In the genomic region with DNA sequence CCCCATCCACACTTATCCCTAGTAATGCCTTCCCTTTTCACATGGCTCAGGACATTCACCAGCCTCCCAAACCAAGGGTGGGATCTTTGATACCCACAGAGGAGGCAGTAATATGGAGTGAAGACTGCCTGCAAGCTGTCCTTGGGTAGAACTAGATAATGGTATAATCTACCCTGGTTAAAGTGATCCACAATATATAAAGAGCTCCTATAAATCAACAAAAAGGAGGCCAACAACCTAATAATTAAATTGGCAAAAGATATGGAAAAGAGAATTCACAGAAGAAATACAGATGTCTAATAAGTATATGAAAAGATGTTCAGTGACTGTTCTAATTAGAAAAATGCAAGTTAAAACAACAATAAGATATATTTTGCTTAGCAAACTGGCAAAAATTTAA, we compare ENCODE assay signal across 19 cellular contexts. TPM values are rescaled to one million over a fixed set of nuclear protein-coding genes. Genes with fewer than 3 reads are reported as not detected.
DNase-seq lines count a peak whose midpoint lies in the region; ATAC-seq and TF ChIP-seq lines count a peak whose summit lies in the region.
"Had no signal": no experiment of that assay in that cellular context is flagged by ENCODE, and none has a peak within 500 bp of the region (broad histone marks: within the 10 kb centered on the region; RNA-seq: fewer than 3 reads in every experiment).

No MANE protein-coding gene starts in this region.

- peaks cover 0 to 3% of the 10 kb centered on the region in 2 donors for H3K36me3 Mint-ChIP-seq in activated T-cell treated with anti-CD3 and anti-CD28 coated beads, Interleukin-2, amount 50 U/mL, for 72 hours (ENCODE audit: insufficient read depth in 2 of 2)
- H3K36me3 Mint-ChIP-seq in activated T-cell treated with anti-CD3 and anti-CD28 coated beads, Interleukin-2, amount 50 U/mL, for 24 hours (ENCODE audit: low read depth), result no peaks in the 10 kb centered on the region
- H3K36me3 Mint-ChIP-seq in CD8-positive, alpha-beta memory T cell, result no peaks in the 10 kb centered on the region

- no peaks in the 10 kb centered on the region for H3K27me3 Mint-ChIP-seq in activated T-cell treated with anti-CD3 and anti-CD28 coated beads, Interleukin-2, amount 50 U/mL, for 72 hours (ENCODE audit: low read depth)
- no peaks in the 10 kb centered on the region for H3K27me3 Mint-ChIP-seq in activated T-cell treated with anti-CD3 and anti-CD28 coated beads, Interleukin-2, amount 50 U/mL, for 24 hours
- H3K27me3 Mint-ChIP-seq in CD8-positive, alpha-beta memory T cell, result no peaks in the 10 kb centered on the region

- H3K4me3 ChIP-seq in CD8-positive, alpha-beta memory T cell (ENCODE audit: low read length), result no peak overlapping the region
- H3K4me3 ChIP-seq in neutrophil (ENCODE audit: low read depth in 1 of 2, low read length in 1 of 2), result no peak overlapping the region
- H3K4me3 ChIP-seq: GM23338, SK-N-MC had no signal

- no peaks in the 10 kb centered on the region for H3K36me3 ChIP-seq in CD8-positive, alpha-beta memory T cell (ENCODE audit: insufficient read depth, low read length)
- no peaks in the 10 kb centered on the region for H3K36me3 ChIP-seq in neutrophil

- no peak for TF ChIP-seq CTCF in neutrophil (IDR thresholded peaks at IDR 0.05)

- H3K27ac ChIP-seq in CD8-positive, alpha-beta memory T cell (ENCODE audit: low read depth, low read length), result no peak overlapping the region
- H3K27ac ChIP-seq in caudate nucleus (ENCODE audit: low read depth, low read length), result peak overlapping the region; percentile 2
- H3K27ac ChIP-seq in neutrophil, result peak overlapping the region; percentile 63
- H3K27ac ChIP-seq: KMS-11, SK-N-MC had no signal

- CTCF ChIA-PET in CD8-positive, alpha-beta memory T cell (lab: Charles Lee), result no interaction called here

- H3K4me1 ChIP-seq in CD8-positive, alpha-beta memory T cell (ENCODE audit: insufficient read depth, low read length), result peaks cover 49% of the 10 kb centered on the region
- peaks cover 48 to 50% of the 10 kb centered on the region in 2 experiments for H3K4me1 ChIP-seq in neutrophil (ENCODE audit: control insufficient read depth in 1 of 2, insufficient read depth in 1 of 2, low read depth in 1 of 2, low read length in 1 of 2)

- no peak for DNase-seq in activated T-cell treated with anti-CD3 and anti-CD28 coated beads, Interleukin-2, amount 50 U/mL, for 72 hours
- DNase-seq in activated T-cell treated with anti-CD3 and anti-CD28 coated beads, Interleukin-2, amount 50 U/mL, for 24 hours, result no peak
- DNase-seq in CD8-positive, alpha-beta memory T cell, result no peak
- DNase-seq in caudate nucleus (lab: John Stamatoyannopoulos, UW), result no peak
- DNase-seq in HK-2 (ENCODE audit: unreplicated experiment), result no peak
- DNase-seq in GDM1 (lab: John Stamatoyannopoulos, UW), result no peak
- DNase-seq: COR-L47, DMS 273 treated with DMSO at 0.1 percent for 48 hours, GF-D8, NCI-H1417, NCI-H187, NCI-H226, NCI-H524, SHP77 had no signal

- peaks cover 53% of the 10 kb centered on the region for H3K4me1 Mint-ChIP-seq in activated T-cell treated with anti-CD3 and anti-CD28 coated beads, Interleukin-2, amount 50 U/mL, for 72 hours (ENCODE audit: low read depth)
- peaks cover 53% of the 10 kb centered on the region for H3K4me1 Mint-ChIP-seq in activated T-cell treated with anti-CD3 and anti-CD28 coated beads, Interleukin-2, amount 50 U/mL, for 24 hours (ENCODE audit: low read depth)
- H3K4me1 Mint-ChIP-seq in CD8-positive, alpha-beta memory T cell, result peaks cover 57 to 61% (median 60%) of the 10 kb centered on the region in 3 donors
- H3K4me1 Mint-ChIP-seq: GM23338 had no signal

- H3K9me3 ChIP-seq in CD8-positive, alpha-beta memory T cell (ENCODE audit: low read length), result no peaks in the 10 kb centered on the region
- no peaks in the 10 kb centered on the region for H3K9me3 ChIP-seq in neutrophil

- peaks cover 0 to 1% of the 10 kb centered on the region in 2 donors for H3K9me3 Mint-ChIP-seq in activated T-cell treated with anti-CD3 and anti-CD28 coated beads, Interleukin-2, amount 50 U/mL, for 72 hours
- no peaks in the 10 kb centered on the region for H3K9me3 Mint-ChIP-seq in activated T-cell treated with anti-CD3 and anti-CD28 coated beads, Interleukin-2, amount 50 U/mL, for 24 hours
- peaks cover 0 to 2% (median 0%) of the 10 kb centered on the region in 5 donors for H3K9me3 Mint-ChIP-seq in CD8-positive, alpha-beta memory T cell
- H3K9me3 Mint-ChIP-seq: GM23338 had no signal

- peak overlapping the region; percentile 72 for H3K27ac Mint-ChIP-seq in activated T-cell treated with anti-CD3 and anti-CD28 coated beads, Interleukin-2, amount 50 U/mL, for 72 hours
- H3K27ac Mint-ChIP-seq in activated T-cell treated with anti-CD3 and anti-CD28 coated beads, Interleukin-2, amount 50 U/mL, for 24 hours, result no peak overlapping the region
- peak overlapping the region; percentile 29 to 94 (median 80) for H3K27ac Mint-ChIP-seq in CD8-positive, alpha-beta memory T cell
- H3K27ac Mint-ChIP-seq: GM23338 had no signal

- no peak overlapping the region for H3K4me3 Mint-ChIP-seq in activated T-cell treated with anti-CD3 and anti-CD28 coated beads, Interleukin-2, amount 50 U/mL, for 72 hours
- no peak overlapping the region for H3K4me3 Mint-ChIP-seq in activated T-cell treated with anti-CD3 and anti-CD28 coated beads, Interleukin-2, amount 50 U/mL, for 24 hours
- peak overlapping the region in 1 of 7 donors; percentile 1 for H3K4me3 Mint-ChIP-seq in CD8-positive, alpha-beta memory T cell
- H3K4me3 Mint-ChIP-seq: GM23338 had no signal

- no peaks in the 10 kb centered on the region for H3K27me3 ChIP-seq in CD8-positive, alpha-beta memory T cell (ENCODE audit: insufficient read depth, low read length, poor library complexity, severe bottlenecking)
- no peaks in the 10 kb centered on the region for H3K27me3 ChIP-seq in neutrophil

- ATAC-seq in activated T-cell treated with anti-CD3 and anti-CD28 coated beads, Interleukin-2, amount 50 U/mL, for 72 hours (replicated peaks in 1 of 2), result no peak
- ATAC-seq in HG02759 (IDR thresholded peaks at IDR 0.05; ENCODE audit: unreplicated experiment), result no peak
- ATAC-seq: GM23338 had no signal

- POLR2A ChIA-PET in CD8-positive, alpha-beta memory T cell (lab: Charles Lee), result no interaction called here

RNA-seq across cellular contexts. Expression of a gene that starts 30.7 kb away (rescaled TPM):
- 1 to 10 TPM in 1 of 2 donors, under 1 TPM in 1; 0.74 to 1.0 TPM for total RNA-seq in activated T-cell treated with anti-CD3 and anti-CD28 coated beads, Interleukin-2, amount 50 U/mL, for 72 hours
- under 1 TPM in 1 of 2 experiments, not detected in 1; 0.18 TPM for total RNA-seq in CD8-positive, alpha-beta memory T cell
- not detected for polyA plus RNA-seq in CD8-positive, alpha-beta memory T cell
